In the genomic region with DNA sequence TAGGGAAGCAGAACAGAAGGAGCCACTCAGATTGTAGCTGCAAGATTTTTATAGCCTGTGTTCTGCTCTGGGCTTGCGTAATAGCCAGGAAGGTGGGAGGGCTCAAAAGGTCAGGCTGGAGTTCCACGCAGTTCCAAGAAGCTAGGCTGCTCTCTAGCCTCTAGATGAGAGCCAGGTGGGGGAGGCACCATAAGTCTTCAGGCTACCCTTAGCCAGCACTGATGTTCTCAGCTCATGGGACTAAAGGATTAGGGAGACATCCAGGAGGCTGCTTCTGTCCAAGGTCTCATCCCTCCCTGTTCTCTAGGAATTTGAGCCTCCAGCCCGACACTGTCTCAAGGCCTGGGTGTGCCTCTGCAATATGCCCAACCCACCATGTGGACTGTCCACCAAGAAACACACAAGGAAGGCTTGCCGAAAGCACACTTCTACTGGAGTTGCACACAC, we compare ENCODE assay signal across 8 cellular contexts. TPM values are rescaled to one million over a fixed set of nuclear protein-coding genes. Genes with fewer than 3 reads are reported as not detected.
DNase-seq lines count a peak whose midpoint lies in the region; ATAC-seq, FAIRE-seq and TF ChIP-seq lines count a peak whose summit lies in the region.

No MANE protein-coding gene starts in this region.

- H3K27me3 Mint-ChIP-seq in activated CD4-positive, alpha-beta T cell treated with anti-CD3 and anti-CD28 coated beads, Interleukin-2, amount 10 ng/mL, durations not matched to agents 7 days and 5 days: no peaks in the 10 kb centered on the region
- H3K27me3 Mint-ChIP-seq in stimulated activated naive CD8-positive, alpha-beta T cell treated with anti-CD3 and anti-CD28 coated beads, Interleukin-15, amount 100 ng/mL, for 72 hours: no peaks in the 10 kb centered on the region

- H3K4me1 Mint-ChIP-seq in activated CD4-positive, alpha-beta T cell treated with anti-CD3 and anti-CD28 coated beads, Interleukin-2, amount 10 ng/mL, durations not matched to agents 7 days and 5 days: peaks cover 28% of the 10 kb centered on the region
- H3K4me1 Mint-ChIP-seq in stimulated activated naive CD8-positive, alpha-beta T cell treated with anti-CD3 and anti-CD28 coated beads, Interleukin-15, amount 100 ng/mL, for 72 hours: peaks cover 53% of the 10 kb centered on the region

- no peak for TF ChIP-seq CTCF in kidney (IDR thresholded peaks at IDR 0.05; ENCODE audit: borderline replicate concordance, extremely low read depth, insufficient read depth)

- no peak for FAIRE-seq in kidney (lab: Jason Lieb, UNC)

- peak overlapping the region; percentile 94 for H3K27ac Mint-ChIP-seq in activated CD4-positive, alpha-beta T cell treated with anti-CD3 and anti-CD28 coated beads, Interleukin-2, amount 10 ng/mL, durations not matched to agents 7 days and 5 days
- H3K27ac Mint-ChIP-seq in stimulated activated naive CD8-positive, alpha-beta T cell treated with anti-CD3 and anti-CD28 coated beads, Interleukin-15, amount 100 ng/mL, for 72 hours: no peak overlapping the region

- H3K4me3 ChIP-seq in adipocyte (ENCODE audit: low read length): peak overlapping the region; percentile 97
- peak overlapping the region; percentile 78 to 95 for H3K4me3 ChIP-seq in kidney (ENCODE audit: low read length in 2 of 2)

- intact Hi-C loops in kidney (cut with DNase I): no loop called here

- peaks cover 30% of the 10 kb centered on the region for H3K4me1 ChIP-seq in adipocyte (ENCODE audit: control insufficient read depth, insufficient read depth, low read length)
- peaks cover 10 to 19% of the 10 kb centered on the region in 2 donors for H3K4me1 ChIP-seq in kidney (ENCODE audit: control insufficient read depth in 1 of 2, insufficient read depth in 1 of 2, low read depth in 1 of 2, low read length in 2 of 2)

- POLR2A ChIA-PET in activated CD4-positive, alpha-beta T cell treated with anti-CD3 and anti-CD28 coated beads, Interleukin-2, amount 10 ng/mL, durations not matched to agents 7 days and 5 days (lab: Charles Lee): interaction anchor here (1.0 to 2.8 kb wide), 2 partner anchors 9 to 22 kb away, joined by 8 to 9 read pairs; a partner anchor contains a TSS

- no peak for ATAC-seq in stimulated activated naive CD8-positive, alpha-beta T cell treated with anti-CD3 and anti-CD28 coated beads, Interleukin-15, amount 100 ng/mL, for 72 hours
- ATAC-seq in GM18907 (IDR thresholded peaks at IDR 0.05; ENCODE audit: unreplicated experiment): no peak

- peaks cover 13% of the 10 kb centered on the region for H3K36me3 ChIP-seq in adipocyte (ENCODE audit: control insufficient read depth, insufficient read depth, low read length, severe bottlenecking)
- H3K36me3 ChIP-seq in kidney (ENCODE audit: control insufficient read depth in 1 of 2, insufficient read depth in 2 of 2, low read length in 2 of 2): peaks cover 9 to 26% of the 10 kb centered on the region in 2 donors

- H3K9me3 Mint-ChIP-seq in activated CD4-positive, alpha-beta T cell treated with anti-CD3 and anti-CD28 coated beads, Interleukin-2, amount 10 ng/mL, durations not matched to agents 7 days and 5 days: no peaks in the 10 kb centered on the region
- H3K9me3 Mint-ChIP-seq in stimulated activated naive CD8-positive, alpha-beta T cell treated with anti-CD3 and anti-CD28 coated beads, Interleukin-15, amount 100 ng/mL, for 72 hours: no peaks in the 10 kb centered on the region

- H3K9ac ChIP-seq in adipocyte (ENCODE audit: low read length) (peak overlapping the region; percentile 99), kidney (ENCODE audit: low read length in 2 of 2) (peak overlapping the region; percentile 4 to 99)

- peak overlapping the region; percentile 96 for H3K4me3 Mint-ChIP-seq in activated CD4-positive, alpha-beta T cell treated with anti-CD3 and anti-CD28 coated beads, Interleukin-2, amount 10 ng/mL, durations not matched to agents 7 days and 5 days
- H3K4me3 Mint-ChIP-seq in stimulated activated naive CD8-positive, alpha-beta T cell treated with anti-CD3 and anti-CD28 coated beads, Interleukin-15, amount 100 ng/mL, for 72 hours: peak overlapping the region; percentile 90 to 99

- H3K9me3 ChIP-seq in adipocyte (ENCODE audit: control insufficient read depth, low read length) (no peaks in the 10 kb centered on the region), kidney (ENCODE audit: control insufficient read depth in 1 of 2, low read length in 2 of 2) (no peaks in the 10 kb centered on the region)

- H3K27ac ChIP-seq in kidney (ENCODE audit: low read depth in 2 of 2, low read length in 2 of 2): peak overlapping the region; percentile 98 to 99

- peaks cover 9% of the 10 kb centered on the region for H3K36me3 Mint-ChIP-seq in activated CD4-positive, alpha-beta T cell treated with anti-CD3 and anti-CD28 coated beads, Interleukin-2, amount 10 ng/mL, durations not matched to agents 7 days and 5 days (ENCODE audit: low read depth)

- H3K27me3 ChIP-seq in adipocyte (replicated peaks; ENCODE audit: control insufficient read depth, insufficient read depth, low read length): no peaks in the 10 kb centered on the region

- no peak for DNase-seq in activated CD4-positive, alpha-beta T cell treated with anti-CD3 and anti-CD28 coated beads, Interleukin-2, amount 10 ng/mL, durations not matched to agents 7 days and 5 days
- DNase-seq in activated CD4-positive, alpha-beta T cell treated with anti-CD3 and anti-CD28 coated beads for 1 hour: no peak
- DNase-seq in adipocyte (ENCODE audit: low read depth) (peak; percentile 56), kidney (no peak), COR-L47 (lab: John Stamatoyannopoulos, UW) (no peak), dedifferentiated amniotic fluid mesenchymal stem cell (ENCODE audit: extremely low spot score) (no peak)
- no peak for DNase-seq in stimulated activated naive CD8-positive, alpha-beta T cell treated with anti-CD3 and anti-CD28 coated beads, Interleukin-15, amount 100 ng/mL, for 72 hours

- CTCF ChIA-PET in activated CD4-positive, alpha-beta T cell treated with anti-CD3 and anti-CD28 coated beads, Interleukin-2, amount 10 ng/mL, durations not matched to agents 7 days and 5 days (lab: Charles Lee): interaction anchor here (0.9 to 7.3 kb wide), 8 partner anchors 8 to 69 kb away, joined by 3 to 47 read pairs (median 8); a partner anchor contains a TSS

RNA-seq across cellular contexts. Expression of a gene that starts 1.7 kb away (rescaled TPM):
- 10 to 100 TPM; 60.3 to 62.3 TPM for total RNA-seq in activated CD4-positive, alpha-beta T cell treated with anti-CD3 and anti-CD28 coated beads, Interleukin-2, amount 10 ng/mL, durations not matched to agents 7 days and 5 days
- total RNA-seq in kidney: 64.8 TPM
- polyA plus RNA-seq in kidney (ENCODE audit: insufficient read depth, low read depth, low replicate concordance): 21.2 TPM

RNA-seq across cellular contexts. Expression of a gene that starts 14.4 kb away (rescaled TPM):
- total RNA-seq in activated CD4-positive, alpha-beta T cell treated with anti-CD3 and anti-CD28 coated beads, Interleukin-2, amount 10 ng/mL, durations not matched to agents 7 days and 5 days: under 1 TPM in 1 of 2 experiments, not detected in 1; 0.12 TPM
- 1.6 TPM for total RNA-seq in kidney
- polyA plus RNA-seq in kidney (ENCODE audit: insufficient read depth, low read depth, low replicate concordance): 0.54 TPM

RNA-seq across cellular contexts. Expression of a gene that starts 22.2 kb away (rescaled TPM):
- total RNA-seq in activated CD4-positive, alpha-beta T cell treated with anti-CD3 and anti-CD28 coated beads, Interleukin-2, amount 10 ng/mL, durations not matched to agents 7 days and 5 days: 1,000 to 10,000 TPM; 2,153 to 2,254 TPM
- 537 TPM for total RNA-seq in kidney
- 533 TPM for polyA plus RNA-seq in kidney (ENCODE audit: insufficient read depth, low read depth, low replicate concordance)

RNA-seq across cellular contexts. Expression of a gene that starts 39.2 kb away (rescaled TPM):
- 1 to 10 TPM; 4.6 to 6.4 TPM for total RNA-seq in activated CD4-positive, alpha-beta T cell treated with anti-CD3 and anti-CD28 coated beads, Interleukin-2, amount 10 ng/mL, durations not matched to agents 7 days and 5 days
- total RNA-seq in kidney: 0.69 TPM
- 0.52 TPM for polyA plus RNA-seq in kidney (ENCODE audit: insufficient read depth, low read depth, low replicate concordance)

RNA-seq across cellular contexts. Expression of a gene that starts 48.4 kb away (rescaled TPM):
- total RNA-seq in activated CD4-positive, alpha-beta T cell treated with anti-CD3 and anti-CD28 coated beads, Interleukin-2, amount 10 ng/mL, durations not matched to agents 7 days and 5 days: 100 to 1,000 TPM in 1 of 2 experiments, 10 to 100 TPM in 1; 97.9 to 116 TPM
- 89.9 TPM for total RNA-seq in kidney
- 5.0 TPM for polyA plus RNA-seq in kidney (ENCODE audit: insufficient read depth, low read depth, low replicate concordance)
